In the genomic region with DNA sequence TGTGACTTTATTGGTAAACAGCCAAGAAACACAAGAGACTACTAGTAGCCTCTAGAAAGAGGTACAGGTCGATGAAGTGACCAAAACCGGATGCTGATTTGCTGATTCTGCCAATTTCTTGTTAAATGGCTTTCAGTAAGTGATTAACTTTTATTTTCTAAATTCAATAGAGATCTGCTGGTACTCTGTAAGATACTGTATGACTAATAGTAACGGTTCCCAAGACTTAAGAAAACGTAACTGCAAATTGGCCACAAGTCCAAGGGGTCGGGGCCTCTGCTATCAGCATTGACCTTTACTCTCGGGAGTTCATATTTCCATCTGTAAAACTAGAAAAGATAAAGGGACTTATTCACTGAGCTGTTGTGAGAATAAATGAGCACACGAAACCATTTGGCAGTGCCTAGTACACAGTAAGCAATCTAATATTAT, we compare ENCODE assay signal across 1 cellular context.
TF ChIP-seq lines count a peak whose summit lies in the region.

No MANE protein-coding gene starts in this region.

TF ChIP-seq in GM12878, 131 proteins besides CTCF, POLR2A, EP300 and RAD21 (continued from another document and continues in another):
- TF ChIP-seq, protein P1, sequence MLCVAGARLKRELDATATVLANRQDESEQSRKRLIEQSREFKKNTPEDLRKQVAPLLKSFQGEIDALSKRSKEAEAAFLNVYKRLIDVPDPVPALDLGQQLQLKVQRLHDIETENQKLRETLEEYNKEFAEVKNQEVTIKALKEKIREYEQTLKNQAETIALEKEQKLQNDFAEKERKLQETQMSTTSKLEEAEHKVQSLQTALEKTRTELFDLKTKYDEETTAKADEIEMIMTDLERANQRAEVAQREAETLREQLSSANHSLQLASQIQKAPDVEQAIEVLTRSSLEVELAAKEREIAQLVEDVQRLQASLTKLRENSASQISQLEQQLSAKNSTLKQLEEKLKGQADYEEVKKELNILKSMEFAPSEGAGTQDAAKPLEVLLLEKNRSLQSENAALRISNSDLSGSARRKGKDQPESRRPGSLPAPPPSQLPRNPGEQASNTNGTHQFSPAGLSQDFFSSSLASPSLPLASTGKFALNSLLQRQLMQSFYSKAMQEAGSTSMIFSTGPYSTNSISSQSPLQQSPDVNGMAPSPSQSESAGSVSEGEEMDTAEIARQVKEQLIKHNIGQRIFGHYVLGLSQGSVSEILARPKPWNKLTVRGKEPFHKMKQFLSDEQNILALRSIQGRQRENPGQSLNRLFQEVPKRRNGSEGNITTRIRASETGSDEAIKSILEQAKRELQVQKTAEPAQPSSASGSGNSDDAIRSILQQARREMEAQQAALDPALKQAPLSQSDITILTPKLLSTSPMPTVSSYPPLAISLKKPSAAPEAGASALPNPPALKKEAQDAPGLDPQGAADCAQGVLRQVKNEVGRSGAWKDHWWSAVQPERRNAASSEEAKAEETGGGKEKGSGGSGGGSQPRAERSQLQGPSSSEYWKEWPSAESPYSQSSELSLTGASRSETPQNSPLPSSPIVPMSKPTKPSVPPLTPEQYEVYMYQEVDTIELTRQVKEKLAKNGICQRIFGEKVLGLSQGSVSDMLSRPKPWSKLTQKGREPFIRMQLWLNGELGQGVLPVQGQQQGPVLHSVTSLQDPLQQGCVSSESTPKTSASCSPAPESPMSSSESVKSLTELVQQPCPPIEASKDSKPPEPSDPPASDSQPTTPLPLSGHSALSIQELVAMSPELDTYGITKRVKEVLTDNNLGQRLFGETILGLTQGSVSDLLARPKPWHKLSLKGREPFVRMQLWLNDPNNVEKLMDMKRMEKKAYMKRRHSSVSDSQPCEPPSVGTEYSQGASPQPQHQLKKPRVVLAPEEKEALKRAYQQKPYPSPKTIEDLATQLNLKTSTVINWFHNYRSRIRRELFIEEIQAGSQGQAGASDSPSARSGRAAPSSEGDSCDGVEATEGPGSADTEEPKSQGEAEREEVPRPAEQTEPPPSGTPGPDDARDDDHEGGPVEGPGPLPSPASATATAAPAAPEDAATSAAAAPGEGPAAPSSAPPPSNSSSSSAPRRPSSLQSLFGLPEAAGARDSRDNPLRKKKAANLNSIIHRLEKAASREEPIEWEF (IDR thresholded peaks at IDR 0.05; ENCODE audit: insufficient replicate concordance, low read depth, low read length): peak; percentile 66
- no peak for TF ChIP-seq CBX5 (IDR thresholded peaks at IDR 0.05; ENCODE audit: low read depth)
- TF ChIP-seq NR2C1 (IDR thresholded peaks at IDR 0.05): 0 out of 2 replicates have a peak, but pooled peaks have one; percentile 18
- no peak for TF ChIP-seq CBX3 (IDR thresholded peaks at IDR 0.05; ENCODE audit: borderline replicate concordance, low read depth)
- TF ChIP-seq CEBPB (IDR thresholded peaks at IDR 0.05; ENCODE audit: borderline replicate concordance in 1 of 2, low read depth in 2 of 2, low read length in 2 of 2): no peak
- TF ChIP-seq POLR2AphosphoS2 (IDR thresholded peaks at IDR 0.05; ENCODE audit: low read depth, low read length): no peak
- no peak for TF ChIP-seq SREBF2 (IDR thresholded peaks at IDR 0.05; ENCODE audit: low read length)
- TF ChIP-seq, protein P2, sequence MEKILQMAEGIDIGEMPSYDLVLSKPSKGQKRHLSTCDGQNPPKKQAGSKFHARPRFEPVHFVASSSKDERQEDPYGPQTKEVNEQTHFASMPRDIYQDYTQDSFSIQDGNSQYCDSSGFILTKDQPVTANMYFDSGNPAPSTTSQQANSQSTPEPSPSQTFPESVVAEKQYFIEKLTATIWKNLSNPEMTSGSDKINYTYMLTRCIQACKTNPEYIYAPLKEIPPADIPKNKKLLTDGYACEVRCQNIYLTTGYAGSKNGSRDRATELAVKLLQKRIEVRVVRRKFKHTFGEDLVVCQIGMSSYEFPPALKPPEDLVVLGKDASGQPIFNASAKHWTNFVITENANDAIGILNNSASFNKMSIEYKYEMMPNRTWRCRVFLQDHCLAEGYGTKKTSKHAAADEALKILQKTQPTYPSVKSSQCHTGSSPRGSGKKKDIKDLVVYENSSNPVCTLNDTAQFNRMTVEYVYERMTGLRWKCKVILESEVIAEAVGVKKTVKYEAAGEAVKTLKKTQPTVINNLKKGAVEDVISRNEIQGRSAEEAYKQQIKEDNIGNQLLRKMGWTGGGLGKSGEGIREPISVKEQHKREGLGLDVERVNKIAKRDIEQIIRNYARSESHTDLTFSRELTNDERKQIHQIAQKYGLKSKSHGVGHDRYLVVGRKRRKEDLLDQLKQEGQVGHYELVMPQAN (conservative IDR thresholded peaks at IDR 0.05): no peak
- TF ChIP-seq FOS (IDR thresholded peaks at IDR 0.05; ENCODE audit: borderline replicate concordance, extremely low read depth, insufficient read length): no peak
- TF ChIP-seq DPF2 (IDR thresholded peaks at IDR 0.05): no peak
- TF ChIP-seq ZNF384 (IDR thresholded peaks at IDR 0.05; ENCODE audit: borderline replicate concordance, low read depth, low read length): no peak
- no peak for TF ChIP-seq ZBED1 (IDR thresholded peaks at IDR 0.05; ENCODE audit: borderline replicate concordance)
- TF ChIP-seq, protein P3, sequence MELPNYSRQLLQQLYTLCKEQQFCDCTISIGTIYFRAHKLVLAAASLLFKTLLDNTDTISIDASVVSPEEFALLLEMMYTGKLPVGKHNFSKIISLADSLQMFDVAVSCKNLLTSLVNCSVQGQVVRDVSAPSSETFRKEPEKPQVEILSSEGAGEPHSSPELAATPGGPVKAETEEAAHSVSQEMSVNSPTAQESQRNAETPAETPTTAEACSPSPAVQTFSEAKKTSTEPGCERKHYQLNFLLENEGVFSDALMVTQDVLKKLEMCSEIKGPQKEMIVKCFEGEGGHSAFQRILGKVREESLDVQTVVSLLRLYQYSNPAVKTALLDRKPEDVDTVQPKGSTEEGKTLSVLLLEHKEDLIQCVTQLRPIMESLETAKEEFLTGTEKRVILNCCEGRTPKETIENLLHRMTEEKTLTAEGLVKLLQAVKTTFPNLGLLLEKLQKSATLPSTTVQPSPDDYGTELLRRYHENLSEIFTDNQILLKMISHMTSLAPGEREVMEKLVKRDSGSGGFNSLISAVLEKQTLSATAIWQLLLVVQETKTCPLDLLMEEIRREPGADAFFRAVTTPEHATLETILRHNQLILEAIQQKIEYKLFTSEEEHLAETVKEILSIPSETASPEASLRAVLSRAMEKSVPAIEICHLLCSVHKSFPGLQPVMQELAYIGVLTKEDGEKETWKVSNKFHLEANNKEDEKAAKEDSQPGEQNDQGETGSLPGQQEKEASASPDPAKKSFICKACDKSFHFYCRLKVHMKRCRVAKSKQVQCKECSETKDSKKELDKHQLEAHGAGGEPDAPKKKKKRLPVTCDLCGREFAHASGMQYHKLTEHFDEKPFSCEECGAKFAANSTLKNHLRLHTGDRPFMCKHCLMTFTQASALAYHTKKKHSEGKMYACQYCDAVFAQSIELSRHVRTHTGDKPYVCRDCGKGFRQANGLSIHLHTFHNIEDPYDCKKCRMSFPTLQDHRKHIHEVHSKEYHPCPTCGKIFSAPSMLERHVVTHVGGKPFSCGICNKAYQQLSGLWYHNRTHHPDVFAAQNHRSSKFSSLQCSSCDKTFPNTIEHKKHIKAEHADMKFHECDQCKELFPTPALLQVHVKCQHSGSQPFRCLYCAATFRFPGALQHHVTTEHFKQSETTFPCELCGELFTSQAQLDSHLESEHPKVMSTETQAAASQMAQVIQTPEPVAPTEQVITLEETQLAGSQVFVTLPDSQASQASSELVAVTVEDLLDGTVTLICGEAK (IDR thresholded peaks at IDR 0.05; ENCODE audit: borderline replicate concordance): no peak
- TF ChIP-seq ZNF274 (IDR thresholded peaks at IDR 0.05; ENCODE audit: insufficient read depth, insufficient read length): no peak
- TF ChIP-seq, protein P4, sequence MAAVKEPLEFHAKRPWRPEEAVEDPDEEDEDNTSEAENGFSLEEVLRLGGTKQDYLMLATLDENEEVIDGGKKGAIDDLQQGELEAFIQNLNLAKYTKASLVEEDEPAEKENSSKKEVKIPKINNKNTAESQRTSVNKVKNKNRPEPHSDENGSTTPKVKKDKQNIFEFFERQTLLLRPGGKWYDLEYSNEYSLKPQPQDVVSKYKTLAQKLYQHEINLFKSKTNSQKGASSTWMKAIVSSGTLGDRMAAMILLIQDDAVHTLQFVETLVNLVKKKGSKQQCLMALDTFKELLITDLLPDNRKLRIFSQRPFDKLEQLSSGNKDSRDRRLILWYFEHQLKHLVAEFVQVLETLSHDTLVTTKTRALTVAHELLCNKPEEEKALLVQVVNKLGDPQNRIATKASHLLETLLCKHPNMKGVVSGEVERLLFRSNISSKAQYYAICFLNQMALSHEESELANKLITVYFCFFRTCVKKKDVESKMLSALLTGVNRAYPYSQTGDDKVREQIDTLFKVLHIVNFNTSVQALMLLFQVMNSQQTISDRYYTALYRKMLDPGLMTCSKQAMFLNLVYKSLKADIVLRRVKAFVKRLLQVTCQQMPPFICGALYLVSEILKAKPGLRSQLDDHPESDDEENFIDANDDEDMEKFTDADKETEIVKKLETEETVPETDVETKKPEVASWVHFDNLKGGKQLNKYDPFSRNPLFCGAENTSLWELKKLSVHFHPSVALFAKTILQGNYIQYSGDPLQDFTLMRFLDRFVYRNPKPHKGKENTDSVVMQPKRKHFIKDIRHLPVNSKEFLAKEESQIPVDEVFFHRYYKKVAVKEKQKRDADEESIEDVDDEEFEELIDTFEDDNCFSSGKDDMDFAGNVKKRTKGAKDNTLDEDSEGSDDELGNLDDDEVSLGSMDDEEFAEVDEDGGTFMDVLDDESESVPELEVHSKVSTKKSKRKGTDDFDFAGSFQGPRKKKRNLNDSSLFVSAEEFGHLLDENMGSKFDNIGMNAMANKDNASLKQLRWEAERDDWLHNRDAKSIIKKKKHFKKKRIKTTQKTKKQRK (IDR thresholded peaks at IDR 0.05; ENCODE audit: low read depth, low read length): no peak
- TF ChIP-seq TCF12 (IDR thresholded peaks at IDR 0.05; ENCODE audit: low read depth, low read length): no peak
- peak in 1 of 2 experiments; percentile 45; a peak in 2 of 4 replicates for TF ChIP-seq IKZF2 (IDR thresholded peaks at IDR 0.05)
- TF ChIP-seq, protein P5, sequence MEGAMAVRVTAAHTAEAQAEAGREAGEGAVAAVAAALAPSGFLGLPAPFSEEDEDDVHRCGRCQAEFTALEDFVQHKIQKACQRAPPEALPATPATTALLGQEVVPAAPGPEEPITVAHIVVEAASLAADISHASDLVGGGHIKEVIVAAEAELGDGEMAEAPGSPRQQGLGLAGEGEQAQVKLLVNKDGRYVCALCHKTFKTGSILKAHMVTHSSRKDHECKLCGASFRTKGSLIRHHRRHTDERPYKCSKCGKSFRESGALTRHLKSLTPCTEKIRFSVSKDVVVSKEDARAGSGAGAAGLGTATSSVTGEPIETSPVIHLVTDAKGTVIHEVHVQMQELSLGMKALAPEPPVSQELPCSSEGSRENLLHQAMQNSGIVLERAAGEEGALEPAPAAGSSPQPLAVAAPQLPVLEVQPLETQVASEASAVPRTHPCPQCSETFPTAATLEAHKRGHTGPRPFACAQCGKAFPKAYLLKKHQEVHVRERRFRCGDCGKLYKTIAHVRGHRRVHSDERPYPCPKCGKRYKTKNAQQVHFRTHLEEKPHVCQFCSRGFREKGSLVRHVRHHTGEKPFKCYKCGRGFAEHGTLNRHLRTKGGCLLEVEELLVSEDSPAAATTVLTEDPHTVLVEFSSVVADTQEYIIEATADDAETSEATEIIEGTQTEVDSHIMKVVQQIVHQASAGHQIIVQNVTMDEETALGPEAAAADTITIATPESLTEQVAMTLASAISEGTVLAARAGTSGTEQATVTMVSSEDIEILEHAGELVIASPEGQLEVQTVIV (IDR thresholded peaks at IDR 0.05; ENCODE audit: borderline replicate concordance, partially characterized antibody): no peak
- TF ChIP-seq, protein P6, sequence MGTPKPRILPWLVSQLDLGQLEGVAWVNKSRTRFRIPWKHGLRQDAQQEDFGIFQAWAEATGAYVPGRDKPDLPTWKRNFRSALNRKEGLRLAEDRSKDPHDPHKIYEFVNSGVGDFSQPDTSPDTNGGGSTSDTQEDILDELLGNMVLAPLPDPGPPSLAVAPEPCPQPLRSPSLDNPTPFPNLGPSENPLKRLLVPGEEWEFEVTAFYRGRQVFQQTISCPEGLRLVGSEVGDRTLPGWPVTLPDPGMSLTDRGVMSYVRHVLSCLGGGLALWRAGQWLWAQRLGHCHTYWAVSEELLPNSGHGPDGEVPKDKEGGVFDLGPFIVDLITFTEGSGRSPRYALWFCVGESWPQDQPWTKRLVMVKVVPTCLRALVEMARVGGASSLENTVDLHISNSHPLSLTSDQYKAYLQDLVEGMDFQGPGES (IDR thresholded peaks at IDR 0.05): no peak
- 0 out of 2 replicates have a peak, but pooled peaks have one; percentile 9 for TF ChIP-seq RAD51 (IDR thresholded peaks at IDR 0.05)
- TF ChIP-seq, protein P7, sequence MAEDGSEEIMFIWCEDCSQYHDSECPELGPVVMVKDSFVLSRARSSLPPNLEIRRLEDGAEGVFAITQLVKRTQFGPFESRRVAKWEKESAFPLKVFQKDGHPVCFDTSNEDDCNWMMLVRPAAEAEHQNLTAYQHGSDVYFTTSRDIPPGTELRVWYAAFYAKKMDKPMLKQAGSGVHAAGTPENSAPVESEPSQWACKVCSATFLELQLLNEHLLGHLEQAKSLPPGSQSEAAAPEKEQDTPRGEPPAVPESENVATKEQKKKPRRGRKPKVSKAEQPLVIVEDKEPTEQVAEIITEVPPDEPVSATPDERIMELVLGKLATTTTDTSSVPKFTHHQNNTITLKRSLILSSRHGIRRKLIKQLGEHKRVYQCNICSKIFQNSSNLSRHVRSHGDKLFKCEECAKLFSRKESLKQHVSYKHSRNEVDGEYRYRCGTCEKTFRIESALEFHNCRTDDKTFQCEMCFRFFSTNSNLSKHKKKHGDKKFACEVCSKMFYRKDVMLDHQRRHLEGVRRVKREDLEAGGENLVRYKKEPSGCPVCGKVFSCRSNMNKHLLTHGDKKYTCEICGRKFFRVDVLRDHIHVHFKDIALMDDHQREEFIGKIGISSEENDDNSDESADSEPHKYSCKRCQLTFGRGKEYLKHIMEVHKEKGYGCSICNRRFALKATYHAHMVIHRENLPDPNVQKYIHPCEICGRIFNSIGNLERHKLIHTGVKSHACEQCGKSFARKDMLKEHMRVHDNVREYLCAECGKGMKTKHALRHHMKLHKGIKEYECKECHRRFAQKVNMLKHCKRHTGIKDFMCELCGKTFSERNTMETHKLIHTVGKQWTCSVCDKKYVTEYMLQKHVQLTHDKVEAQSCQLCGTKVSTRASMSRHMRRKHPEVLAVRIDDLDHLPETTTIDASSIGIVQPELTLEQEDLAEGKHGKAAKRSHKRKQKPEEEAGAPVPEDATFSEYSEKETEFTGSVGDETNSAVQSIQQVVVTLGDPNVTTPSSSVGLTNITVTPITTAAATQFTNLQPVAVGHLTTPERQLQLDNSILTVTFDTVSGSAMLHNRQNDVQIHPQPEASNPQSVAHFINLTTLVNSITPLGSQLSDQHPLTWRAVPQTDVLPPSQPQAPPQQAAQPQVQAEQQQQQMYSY (CRISPR knock-in tag; IDR thresholded peaks at IDR 0.05): no peak
- TF ChIP-seq, protein P8, sequence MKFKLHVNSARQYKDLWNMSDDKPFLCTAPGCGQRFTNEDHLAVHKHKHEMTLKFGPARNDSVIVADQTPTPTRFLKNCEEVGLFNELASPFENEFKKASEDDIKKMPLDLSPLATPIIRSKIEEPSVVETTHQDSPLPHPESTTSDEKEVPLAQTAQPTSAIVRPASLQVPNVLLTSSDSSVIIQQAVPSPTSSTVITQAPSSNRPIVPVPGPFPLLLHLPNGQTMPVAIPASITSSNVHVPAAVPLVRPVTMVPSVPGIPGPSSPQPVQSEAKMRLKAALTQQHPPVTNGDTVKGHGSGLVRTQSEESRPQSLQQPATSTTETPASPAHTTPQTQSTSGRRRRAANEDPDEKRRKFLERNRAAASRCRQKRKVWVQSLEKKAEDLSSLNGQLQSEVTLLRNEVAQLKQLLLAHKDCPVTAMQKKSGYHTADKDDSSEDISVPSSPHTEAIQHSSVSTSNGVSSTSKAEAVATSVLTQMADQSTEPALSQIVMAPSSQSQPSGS (IDR thresholded peaks at IDR 0.05; ENCODE audit: low read length): 0 out of 2 replicates have a peak, but pooled peaks have one; percentile 47
- peak; percentile 25 for TF ChIP-seq SMAD1 (IDR thresholded peaks at IDR 0.05; ENCODE audit: low read depth, partially characterized antibody)
